ENCODE assay signal across 8 cellular contexts in genomic region chr11:76680517-76681425, GRCh38. TPM values are rescaled to one million over a fixed set of nuclear protein-coding genes. Genes with fewer than 3 reads are reported as not detected.
DNase-seq lines count a peak whose midpoint lies in the region; ATAC-seq, FAIRE-seq and TF ChIP-seq lines count a peak whose summit lies in the region.

No MANE protein-coding gene starts in this region.

- H3K27ac ChIP-seq in endothelial cell of umbilical vein (ENCODE audit: insufficient read depth, low read depth, low read length): no peak overlapping the region

- no peak overlapping the region for H3K9ac ChIP-seq in endothelial cell of umbilical vein (replicated peaks; ENCODE audit: extremely low read depth, insufficient read depth, low read length)

- TF ChIP-seq CTCF in endothelial cell of umbilical vein (IDR thresholded peaks at IDR 0.05; ENCODE audit: extremely low read depth in 1 of 2, insufficient read depth in 1 of 2, low read depth in 1 of 2, low read length in 2 of 2): peak; percentile 78 to 89

- H4K20me1 ChIP-seq in endothelial cell of umbilical vein (replicated peaks; ENCODE audit: control insufficient read depth, extremely low read depth, insufficient read depth, low read length): no peaks in the 10 kb centered on the region

- H3K27me3 ChIP-seq in endothelial cell of umbilical vein (ENCODE audit: control insufficient read depth in 2 of 2, insufficient read depth in 2 of 2, low read length in 2 of 2): no peaks in the 10 kb centered on the region

- DNase-seq in DMS53 (lab: John Stamatoyannopoulos, UW): peak; percentile 93
- peak; percentile 24 for DNase-seq in NOMO-1 treated with DMSO at 0.1 percent for 48 hours (lab: John Stamatoyannopoulos, UW; ENCODE audit: unreplicated experiment)
- peak; percentile 87 for DNase-seq in activated CD8-positive, alpha-beta memory T cell treated with anti-CD3 and anti-CD28 coated beads for 24 hours
- peak; percentile 74 for DNase-seq in endothelial cell of umbilical vein (ENCODE audit: low read depth, low spot score)
- DNase-seq in mucosa of gallbladder (ENCODE audit: low spot score): peak; percentile 67

- H3K79me2 ChIP-seq in endothelial cell of umbilical vein (ENCODE audit: control insufficient read depth, insufficient read depth, low read length): no peaks in the 10 kb centered on the region

- peaks cover 62% of the 10 kb centered on the region for H3K27me3 Mint-ChIP-seq in stimulated activated memory B cell treated with anti-CD40 and anti-IgM and Interleukin-4, amounts not matched to agents 10 μg/mL and 1 μg/mL and 100 μg/mL, for 72 hours

- no TSS peak for BruUV-seq in endothelial cell of umbilical vein (replicated peaks; lab: Mats Ljungman, UMichigan)

- no peaks in the 10 kb centered on the region for H3K9me3 ChIP-seq in endothelial cell of umbilical vein (replicated peaks; ENCODE audit: control insufficient read depth, insufficient read depth, low read length)

- no peaks in the 10 kb centered on the region for H3K4me1 ChIP-seq in endothelial cell of umbilical vein (ENCODE audit: control insufficient read depth, extremely low read depth, insufficient read depth, low read length)

- H3K36me3 ChIP-seq in endothelial cell of umbilical vein (ENCODE audit: control insufficient read depth in 2 of 2, extremely low read depth in 1 of 2, insufficient read depth in 2 of 2, low read length in 2 of 2): no peaks in the 10 kb centered on the region

- POLR2A ChIA-PET in endothelial cell of umbilical vein (lab: Charles Lee): no interaction called here

- H3K9me3 Mint-ChIP-seq in stimulated activated memory B cell treated with anti-CD40 and anti-IgM and Interleukin-4, amounts not matched to agents 10 μg/mL and 1 μg/mL and 100 μg/mL, for 72 hours: no peaks in the 10 kb centered on the region

- H2AFZ ChIP-seq in endothelial cell of umbilical vein (ENCODE audit: low read depth, low read length): no peak overlapping the region

- peak; percentile 74 for FAIRE-seq in endothelial cell of umbilical vein (lab: Jason Lieb, UNC)

- intact Hi-C loops in endothelial cell of umbilical vein (cut with micrococcal nuclease): loop anchor here (1.0 to 5.0 kb wide), 8 partner anchors 82 to 473 kb away; partner anchors contain the start of genes EMSY and WNT11

- peaks cover 53% of the 10 kb centered on the region for H3K4me1 Mint-ChIP-seq in stimulated activated memory B cell treated with anti-CD40 and anti-IgM and Interleukin-4, amounts not matched to agents 10 μg/mL and 1 μg/mL and 100 μg/mL, for 72 hours

- no peaks in the 10 kb centered on the region for H3K36me3 Mint-ChIP-seq in stimulated activated memory B cell treated with anti-CD40 and anti-IgM and Interleukin-4, amounts not matched to agents 10 μg/mL and 1 μg/mL and 100 μg/mL, for 72 hours

- CTCF ChIA-PET in endothelial cell of umbilical vein (lab: Charles Lee): interaction anchor here (0.6 to 14.2 kb wide), 41 partner anchors 8 to 472 kb away, joined by 3 to 134 read pairs (median 4); partner anchors contain the start of gene LRRC32

- H3K4me3 Mint-ChIP-seq in stimulated activated memory B cell treated with anti-CD40 and anti-IgM and Interleukin-4, amounts not matched to agents 10 μg/mL and 1 μg/mL and 100 μg/mL, for 72 hours: no peak overlapping the region

- no peaks in the 10 kb centered on the region for H3K9me1 ChIP-seq in endothelial cell of umbilical vein (replicated peaks; ENCODE audit: control insufficient read depth, extremely low read depth, insufficient read depth, low read length)

- H3K4me3 ChIP-seq in endothelial cell of umbilical vein (replicated peaks in 1 of 3; ENCODE audit: insufficient read depth in 1 of 3, low read depth in 1 of 3, low read length in 3 of 3): no peak overlapping the region

- dilution Hi-C loops in endothelial cell of umbilical vein (cut with MboI; ENCODE audit: extremely low pct_ligation_motif_present, low sequenced_read_pairs): no loop called here

- H3K4me2 ChIP-seq in endothelial cell of umbilical vein (ENCODE audit: insufficient read depth, low read length): no peak overlapping the region

- no peak for TF ChIP-seq POLR2A in endothelial cell of umbilical vein (IDR thresholded peaks at IDR 0.05; ENCODE audit: low read depth, low read length)

- peak; percentile 42 for ATAC-seq in HG03442 (IDR thresholded peaks at IDR 0.05; ENCODE audit: unreplicated experiment)
- ATAC-seq in stimulated activated memory B cell treated with anti-CD40 and anti-IgM and Interleukin-4, amounts not matched to agents 10 μg/mL and 1 μg/mL and 100 μg/mL, for 72 hours: peak; percentile 70
- no peak for ATAC-seq in HG02840 (IDR thresholded peaks at IDR 0.05; ENCODE audit: low FRiP score, unreplicated experiment)

- peak overlapping the region; percentile 22 for H3K27ac Mint-ChIP-seq in stimulated activated memory B cell treated with anti-CD40 and anti-IgM and Interleukin-4, amounts not matched to agents 10 μg/mL and 1 μg/mL and 100 μg/mL, for 72 hours

TF ChIP-seq in endothelial cell of umbilical vein, 7 proteins besides CTCF, POLR2A, EP300 and RAD21:
- TF ChIP-seq EZH2 (IDR thresholded peaks at IDR 0.05; ENCODE audit: borderline replicate concordance, low read depth, low read length, severe bottlenecking): no peak
- TF ChIP-seq MYC (IDR thresholded peaks at IDR 0.05; ENCODE audit: low read depth, low read length): no peak
- no peak for TF ChIP-seq JUN (IDR thresholded peaks at IDR 0.05; ENCODE audit: borderline replicate concordance, insufficient read depth, insufficient read length, low read depth)
- no peak for TF ChIP-seq FOS (IDR thresholded peaks at IDR 0.05; ENCODE audit: borderline replicate concordance, insufficient read depth, low read length)
- TF ChIP-seq, protein P1, sequence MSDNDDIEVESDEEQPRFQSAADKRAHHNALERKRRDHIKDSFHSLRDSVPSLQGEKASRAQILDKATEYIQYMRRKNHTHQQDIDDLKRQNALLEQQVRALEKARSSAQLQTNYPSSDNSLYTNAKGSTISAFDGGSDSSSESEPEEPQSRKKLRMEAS (IDR thresholded peaks at IDR 0.05; ENCODE audit: insufficient read depth, insufficient read length): no peak
- TF ChIP-seq GATA2 (IDR thresholded peaks at IDR 0.05; ENCODE audit: insufficient read depth, insufficient read length, low read depth, low read length): no peak
- no peak for TF ChIP-seq POLR2AphosphoS5 (IDR thresholded peaks at IDR 0.05; ENCODE audit: insufficient read depth, low read depth, low read length)

RNA-seq across cellular contexts. Expression of gene LRRC32, which starts 10.2 kb away (rescaled TPM):
- total RNA-seq in endothelial cell of umbilical vein (77.0 and 117 TPM in 2 replicates), mucosa of gallbladder (33.2 TPM)
- 70.2 and 77.2 TPM in 2 replicates for polyA plus RNA-seq in endothelial cell of umbilical vein
- 57.4 and 58.8 TPM in 2 replicates for polyA plus RNA-seq in endothelial cell of umbilical vein (2011; cell fraction: cytosol; rRNA removed)
- 42.3 and 50.8 TPM in 2 replicates for polyA plus RNA-seq in endothelial cell of umbilical vein (2011; cell fraction: nucleus; rRNA removed)
- polyA plus RNA-seq in endothelial cell of umbilical vein (2012): 60.8 and 95.7 TPM in 2 replicates
- polyA minus RNA-seq in endothelial cell of umbilical vein: 72.1 and 79.5 TPM in 2 replicates
- 0.31 TPM for polyA minus RNA-seq in endothelial cell of umbilical vein (2011; cell fraction: cytosol; rRNA and poly(A)+ RNA removed)
- polyA minus RNA-seq in endothelial cell of umbilical vein (2011; cell fraction: nucleus; rRNA and poly(A)+ RNA removed): 17.6 and 21.6 TPM in 2 replicates

Comparison
In these comparisons a context has a peak if more than half of its experiments do, and no peak if none do; other contexts are left out.
1. DNase-seq: peak in every context shown above with its lines; median percentile 93 in DMS53; 87 in activated CD8-positive, alpha-beta memory T cell treated with anti-CD3 and anti-CD28 coated beads for 24 hours; 74 in endothelial cell of umbilical vein; 67 in mucosa of gallbladder; 24 in NOMO-1 treated with DMSO at 0.1 percent for 48 hours.